ENCODE assay signal across 29 cellular contexts in the genomic region with DNA sequence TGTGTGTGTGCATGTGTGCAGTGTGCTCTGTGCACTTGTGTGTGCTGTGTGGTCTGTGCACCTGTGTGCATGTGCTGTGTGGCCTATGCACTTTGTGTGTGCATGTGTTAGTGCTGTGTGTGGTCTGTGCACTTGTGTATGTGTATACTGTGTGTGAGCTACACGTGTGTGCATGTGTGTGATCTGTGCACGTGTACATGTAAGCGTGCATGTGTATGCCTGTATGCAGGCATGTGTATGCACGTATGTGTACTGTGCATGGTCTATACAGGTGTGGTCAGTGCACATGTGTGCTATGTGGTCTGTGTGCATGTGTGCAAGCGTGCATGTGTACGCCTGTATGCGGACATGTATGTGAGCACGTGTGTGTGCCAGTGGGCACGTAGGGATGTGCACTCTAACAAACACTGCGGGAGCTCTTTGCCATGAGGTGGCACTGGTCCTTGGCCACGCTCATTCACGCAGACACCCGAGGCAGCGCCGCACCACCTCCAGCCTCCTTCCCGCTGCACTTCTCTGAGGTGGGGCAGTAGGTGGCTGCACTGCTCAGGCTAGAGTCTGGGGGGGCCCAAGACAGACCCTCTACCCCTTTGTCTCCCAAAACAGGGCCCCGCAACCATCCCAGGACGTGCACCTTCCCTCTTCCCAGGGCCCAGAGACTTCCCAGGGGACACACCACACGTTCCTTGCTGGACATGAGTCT. TPM values are rescaled to one million over a fixed set of nuclear protein-coding genes. Genes with fewer than 3 reads are reported as not detected.
"Had no signal": no experiment of that assay in that cellular context is flagged by ENCODE, and none has a peak within 500 bp of the region (broad histone marks: within the 10 kb centered on the region; RNA-seq: fewer than 3 reads in every experiment).

No MANE protein-coding gene starts in this region.

- H3K4me3 Mint-ChIP-seq: natural killer cell; stimulated activated effector memory CD8-positive, alpha-beta T cell treated with anti-CD3 and anti-CD28 coated beads, Interleukin-12 subunit alpha, Interleukin-12 subunit beta, amount 100 ng/mL, for 72 hours; type B pancreatic cell had no signal

- H3K79me2 ChIP-seq: parathyroid adenoma had no signal

- H3K4me3 ChIP-seq: dorsolateral prefrontal cortex, gastrocnemius medialis, lower lobe of right lung, smooth muscle cell, stomach, thyroid gland had no signal

- H3K36me3 Mint-ChIP-seq: natural killer cell; stimulated activated effector memory CD8-positive, alpha-beta T cell treated with anti-CD3 and anti-CD28 coated beads, Interleukin-12 subunit alpha, Interleukin-12 subunit beta, amount 100 ng/mL, for 72 hours; type B pancreatic cell had no signal

- H3K4me2 ChIP-seq: smooth muscle cell had no signal

- H3K9me3 ChIP-seq: gastrocnemius medialis, lower lobe of right lung, stomach, thyroid gland had no signal

- H3K27me3 ChIP-seq: thyroid gland had no signal

- FAIRE-seq: colon, keratinocyte had no signal

- H2AFZ ChIP-seq: parathyroid adenoma had no signal

- DNase-seq: dorsolateral prefrontal cortex; effector CD4-positive, alpha-beta T cell; foreskin fibroblast; gastrocnemius medialis; head of caudate nucleus; left ventricle myocardium superior; lower lobe of right lung; natural killer cell; stimulated activated CD4-positive, alpha-beta T cell treated with anti-CD3 and anti-CD28 coated beads, Interleukin-12 subunit alpha, Interleukin-12 subunit beta, amount 100 ng/mL, for 4 hours; stimulated activated CD4-positive, alpha-beta T cell treated with anti-CD3 and anti-CD28 coated beads, Interleukin-1b, Interleukin-23, amount 100 ng/mL, for 48 hours; stimulated activated CD4-positive, alpha-beta T cell treated with anti-CD3 and anti-CD28 coated beads, Interleukin-4, amount 100 ng/mL, for 1 hour; stimulated activated naive CD4-positive, alpha-beta T cell treated with Interleukin-2 at 50 U/mL for 16 hours; stomach; thyroid gland had no signal

- H3K9me3 Mint-ChIP-seq: natural killer cell; stimulated activated effector memory CD8-positive, alpha-beta T cell treated with anti-CD3 and anti-CD28 coated beads, Interleukin-12 subunit alpha, Interleukin-12 subunit beta, amount 100 ng/mL, for 72 hours; type B pancreatic cell had no signal

- H3K4me1 ChIP-seq: gastrocnemius medialis, lower lobe of right lung, parathyroid adenoma, stomach, thyroid gland had no signal

- H3K4me1 Mint-ChIP-seq: natural killer cell; stimulated activated effector memory CD8-positive, alpha-beta T cell treated with anti-CD3 and anti-CD28 coated beads, Interleukin-12 subunit alpha, Interleukin-12 subunit beta, amount 100 ng/mL, for 72 hours had no signal

- ATAC-seq: esophagus mucosa; gastrocnemius medialis; left ventricle myocardium superior; lower lobe of right lung; natural killer cell; sciatic nerve; stimulated activated effector memory CD8-positive, alpha-beta T cell treated with anti-CD3 and anti-CD28 coated beads, Interleukin-12 subunit alpha, Interleukin-12 subunit beta, amount 100 ng/mL, for 72 hours had no signal

- H3K9ac ChIP-seq: parathyroid adenoma had no signal

- H3K27ac Mint-ChIP-seq: natural killer cell; progenitor cell of endocrine pancreas; stimulated activated effector memory CD8-positive, alpha-beta T cell treated with anti-CD3 and anti-CD28 coated beads, Interleukin-12 subunit alpha, Interleukin-12 subunit beta, amount 100 ng/mL, for 72 hours; type B pancreatic cell had no signal

- H3K36me3 ChIP-seq: gastrocnemius medialis, lower lobe of right lung, stomach, thyroid gland had no signal

- H3K27ac ChIP-seq: epithelial cell of prostate, gastrocnemius medialis, lower lobe of right lung, parathyroid adenoma, stomach, thyroid gland had no signal

RNA-seq across cellular contexts. Expression of a gene that starts 42.4 kb away (rescaled TPM):
- total RNA-seq: esophagus mucosa, gastrocnemius medialis, glomerular endothelial cell, lower lobe of right lung, mononuclear cell, natural killer cell, osteoblast, smooth muscle cell, subcutaneous adipose tissue had no signal
- polyA plus RNA-seq: keratinocyte, urinary bladder had no signal
